Comparison of ENCODE assay signal across 22 cellular contexts in the genomic region with DNA sequence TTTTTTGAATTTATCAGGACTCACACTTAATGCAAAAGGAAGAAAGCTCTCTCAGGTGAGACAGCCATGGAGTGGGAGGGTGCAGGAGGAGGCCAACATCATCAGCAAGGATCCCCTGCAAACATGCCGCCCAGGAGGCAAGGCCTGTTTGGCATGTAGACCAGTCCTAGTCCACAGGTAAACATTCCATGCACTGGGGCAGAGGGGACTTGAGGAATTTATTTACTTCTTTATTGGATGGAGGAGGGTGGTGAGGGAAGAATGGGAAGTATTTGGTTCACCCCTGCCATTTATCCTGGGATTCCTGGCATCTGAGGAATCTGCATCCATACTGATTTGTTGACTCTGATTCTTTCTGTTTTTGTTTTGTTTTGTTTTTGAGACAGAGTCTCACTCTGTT. TPM values are rescaled to one million over a fixed set of nuclear protein-coding genes. Genes with fewer than 3 reads are reported as not detected.
DNase-seq lines count a peak whose midpoint lies in the region; ATAC-seq, FAIRE-seq and TF ChIP-seq lines count a peak whose summit lies in the region.
"Had no signal": no experiment of that assay in that cellular context is flagged by ENCODE, and none has a peak within 500 bp of the region (broad histone marks: within the 10 kb centered on the region; RNA-seq: fewer than 3 reads in every experiment).

No MANE protein-coding gene starts in this region.

- intact Hi-C loops in HepG2 (cut with micrococcal nuclease; ENCODE audit: unreplicated experiment), result no loop called here
- intact Hi-C loops in right lobe of liver (cut with DNase I), result loop anchor here in 1 of 2 donors (5.0 kb wide), 1 partner anchor 183 kb away; no protein-coding TSS in a partner anchor
- intact Hi-C loops in activated T-helper 2 cell treated with anti-CD3 and anti-CD28 coated beads, Interferon-gamma antibody, Interleukin-2, Interleukin-4, amounts not matched to agents 10 μg/mL and 5 μg/mL and 100 μg/mL, durations not matched to agents 14 hours and 24 hours and 36 hours (cut with micrococcal nuclease), result no loop called here

- no peak for FAIRE-seq in HepG2 (lab: Jason Lieb, UNC)
- FAIRE-seq: G401.6 had no signal

- POLR2A ChIA-PET in HepG2 (lab: Yijun Ruan, JAX), result interaction anchor here (0.6 kb wide), 1 partner anchor 22 kb away, joined by 4 read pairs; no protein-coding TSS in a partner anchor

- H3K4me1 Mint-ChIP-seq in endodermal cell, result peaks cover 19% of the 10 kb centered on the region
- H3K4me1 Mint-ChIP-seq in progenitor cell of endocrine pancreas (ENCODE audit: low read depth), result peaks cover 8% of the 10 kb centered on the region
- no peaks in the 10 kb centered on the region for H3K4me1 Mint-ChIP-seq in activated T-helper 2 cell treated with anti-CD3 and anti-CD28 coated beads, Interferon-gamma antibody, Interleukin-2, Interleukin-4, amounts not matched to agents 10 μg/mL and 5 μg/mL and 100 μg/mL, durations not matched to agents 14 hours and 24 hours and 36 hours (ENCODE audit: low read depth)

- H3K36me3 Mint-ChIP-seq in endodermal cell (ENCODE audit: low read depth) (peaks cover 2% of the 10 kb centered on the region), progenitor cell of endocrine pancreas (ENCODE audit: insufficient read depth) (no peaks in the 10 kb centered on the region)
- no peaks in the 10 kb centered on the region for H3K36me3 Mint-ChIP-seq in activated T-helper 2 cell treated with anti-CD3 and anti-CD28 coated beads, Interferon-gamma antibody, Interleukin-2, Interleukin-4, amounts not matched to agents 10 μg/mL and 5 μg/mL and 100 μg/mL, durations not matched to agents 14 hours and 24 hours and 36 hours (ENCODE audit: low read depth)

- in situ Hi-C loops in HepG2 (cut with HindIII; ENCODE audit: extremely low pct_ligation_motif_present, low pct_unique_long_range_greater_than_20kb), result no loop called here

- no peaks in the 10 kb centered on the region for H4K20me1 ChIP-seq in HepG2 (ENCODE audit: insufficient read depth, low read length)

- no peak for TF ChIP-seq EP300 in HepG2 (IDR thresholded peaks at IDR 0.05; ENCODE audit: low read depth in 2 of 2, low read length in 2 of 2)
- no peak for TF ChIP-seq EP300 in HepG2 (CRISPR knock-in tag; IDR thresholded peaks at IDR 0.05; ENCODE audit: borderline replicate concordance)

- no peak for TF ChIP-seq RAD21 in HepG2 (CRISPR knock-in tag; IDR thresholded peaks at IDR 0.05)

- H3K27ac Mint-ChIP-seq in endodermal cell (peak overlapping the region; percentile 74), progenitor cell of endocrine pancreas (peak overlapping the region; percentile 81)
- no peak overlapping the region for H3K27ac Mint-ChIP-seq in activated T-helper 2 cell treated with anti-CD3 and anti-CD28 coated beads, Interferon-gamma antibody, Interleukin-2, Interleukin-4, amounts not matched to agents 10 μg/mL and 5 μg/mL and 100 μg/mL, durations not matched to agents 14 hours and 24 hours and 36 hours

- no peak overlapping the region for H3K27ac ChIP-seq in HepG2 (ENCODE audit: extremely low read length, insufficient read depth, low read length)
- H3K27ac ChIP-seq in right lobe of liver, result no peak overlapping the region
- H3K27ac ChIP-seq in endodermal cell (ENCODE audit: low read depth, low read length), result no peak overlapping the region
- H3K27ac ChIP-seq: 22Rv1 had no signal

- TF ChIP-seq CTCF in HepG2 (CRISPR knock-in tag; IDR thresholded peaks at IDR 0.05), result no peak
- no peak for TF ChIP-seq CTCF in right lobe of liver (IDR thresholded peaks at IDR 0.05)
- TF ChIP-seq CTCF in endodermal cell (conservative IDR thresholded peaks at IDR 0.05), result no peak
- no peak for TF ChIP-seq CTCF in progenitor cell of endocrine pancreas (IDR thresholded peaks at IDR 0.05; ENCODE audit: unreplicated experiment)

- WGBS in HepG2 (ENCODE audit: low lambda C conversion rate), result 0% methylated on average over 1 of the region's 1 CpG
- 67% methylated on average over 1 of the region's 1 CpG for WGBS in right lobe of liver (ENCODE audit: insufficient coverage, low coverage, low lambda C conversion rate, missing lambda C conversion rate)
- WGBS in endodermal cell (ENCODE audit: insufficient coverage in 1 of 2, insufficient read length in 1 of 2), 2 experiments, result 83 to 88% methylated on average over 1 of the region's 1 CpG

- H3K36me3 ChIP-seq in HepG2 (replicated peaks in 1 of 2; ENCODE audit: control insufficient read depth in 1 of 2, insufficient read depth in 2 of 2, low read length in 2 of 2), result no peaks in the 10 kb centered on the region
- H3K36me3 ChIP-seq in right lobe of liver, result no peaks in the 10 kb centered on the region
- no peaks in the 10 kb centered on the region for H3K36me3 ChIP-seq in endodermal cell (ENCODE audit: control insufficient read depth, insufficient read depth, low read length)

- H3K4me2 ChIP-seq in HepG2 (ENCODE audit: low read depth, low read length), result peak overlapping the region; percentile 25; the same call in 1 of the 2 replicates

- no peak overlapping the region for H3K4me3 ChIP-seq in HepG2 (replicated peaks in 1 of 3; ENCODE audit: insufficient read depth in 1 of 3, low read depth in 2 of 3, low read length in 3 of 3)
- no peak overlapping the region for H3K4me3 ChIP-seq in right lobe of liver
- H3K4me3 ChIP-seq in endodermal cell (ENCODE audit: low read length), result no peak overlapping the region

- H3K9me3 ChIP-seq in HepG2 (ENCODE audit: low read length), result no peaks in the 10 kb centered on the region
- H3K9me3 ChIP-seq in right lobe of liver, result no peaks in the 10 kb centered on the region
- H3K9me3 ChIP-seq in endodermal cell (ENCODE audit: control insufficient read depth, low read length), result no peaks in the 10 kb centered on the region

- H3K9me3 Mint-ChIP-seq in endodermal cell (no peaks in the 10 kb centered on the region), progenitor cell of endocrine pancreas (ENCODE audit: low read depth) (no peaks in the 10 kb centered on the region)
- H3K9me3 Mint-ChIP-seq in activated T-helper 2 cell treated with anti-CD3 and anti-CD28 coated beads, Interferon-gamma antibody, Interleukin-2, Interleukin-4, amounts not matched to agents 10 μg/mL and 5 μg/mL and 100 μg/mL, durations not matched to agents 14 hours and 24 hours and 36 hours, result no peaks in the 10 kb centered on the region

- H3K27me3 Mint-ChIP-seq in endodermal cell (ENCODE audit: insufficient read depth) (no peaks in the 10 kb centered on the region), progenitor cell of endocrine pancreas (no peaks in the 10 kb centered on the region)
- H3K27me3 Mint-ChIP-seq in activated T-helper 2 cell treated with anti-CD3 and anti-CD28 coated beads, Interferon-gamma antibody, Interleukin-2, Interleukin-4, amounts not matched to agents 10 μg/mL and 5 μg/mL and 100 μg/mL, durations not matched to agents 14 hours and 24 hours and 36 hours (ENCODE audit: low read depth), result no peaks in the 10 kb centered on the region

- no peak overlapping the region for H3K9ac ChIP-seq in HepG2 (ENCODE audit: insufficient read depth, low read depth, low read length)
- no peak overlapping the region for H3K9ac ChIP-seq in endodermal cell (ENCODE audit: extremely low read depth, low read length, poor library complexity, severe bottlenecking)

- H3K4me3 Mint-ChIP-seq in endodermal cell, result no peak overlapping the region
- no peak overlapping the region for H3K4me3 Mint-ChIP-seq in progenitor cell of endocrine pancreas (ENCODE audit: low read depth)
- H3K4me3 Mint-ChIP-seq in activated T-helper 2 cell treated with anti-CD3 and anti-CD28 coated beads, Interferon-gamma antibody, Interleukin-2, Interleukin-4, amounts not matched to agents 10 μg/mL and 5 μg/mL and 100 μg/mL, durations not matched to agents 14 hours and 24 hours and 36 hours (ENCODE audit: low read depth), result no peak overlapping the region

- H3K4me1 ChIP-seq in HepG2 (ENCODE audit: insufficient read depth, low read length) (peaks cover 28% of the 10 kb centered on the region), right lobe of liver (no peaks in the 10 kb centered on the region), endodermal cell (ENCODE audit: control insufficient read depth, insufficient read depth, low read length) (peaks cover 6% of the 10 kb centered on the region)

- 0 out of 5 replicates have a peak, but pooled peaks cover 0 to 3% of the 10 kb centered on the region in 2 experiments for H3K27me3 ChIP-seq in HepG2 (ENCODE audit: control insufficient read depth in 1 of 2, insufficient read depth in 2 of 2, low read length in 2 of 2)
- no peaks in the 10 kb centered on the region for H3K27me3 ChIP-seq in right lobe of liver
- H3K27me3 ChIP-seq in endodermal cell (ENCODE audit: control insufficient read depth, insufficient read depth, low read length, poor library complexity, severe bottlenecking), result no peaks in the 10 kb centered on the region

- DNase-seq in HepG2 (ENCODE audit: low spot score), result peak; percentile 38
- no peak for DNase-seq in right lobe of liver
- DNase-seq in endodermal cell, result peak; percentile 80
- DNase-seq in progenitor cell of endocrine pancreas (ENCODE audit: low spot score, unreplicated experiment), result no peak
- DNase-seq in activated T-helper 2 cell treated with anti-CD3 and anti-CD28 coated beads, Interferon-gamma antibody, Interleukin-2, Interleukin-4, amounts not matched to agents 10 μg/mL and 5 μg/mL and 100 μg/mL, durations not matched to agents 14 hours and 24 hours and 36 hours (ENCODE audit: low spot score), result no peak
- no peak for DNase-seq in cerebellar nuclear complex (lab: John Stamatoyannopoulos, UW)
- DNase-seq in Ammon's horn (ENCODE audit: low spot score), result no peak
- DNase-seq: AML-193, COR-L47, HCEC 1CT, MM.1S, NCI-H1105, NCI-H1694, NCI-H510A, NCI-H774, RPMI8226, SIG-M5 had no signal

- no peak overlapping the region for H2AFZ ChIP-seq in HepG2 (ENCODE audit: low read length)

- ATAC-seq in HepG2 (peak; percentile 61), right lobe of liver (no peak), HG03354 (IDR thresholded peaks at IDR 0.05; ENCODE audit: poor library complexity, severe bottlenecking, unreplicated experiment) (no peak)
- ATAC-seq: SK-N-SH treated with all-trans-retinoic acid at 6 μM for 48 hours had no signal

- TF ChIP-seq POLR2A in HepG2 (IDR thresholded peaks at IDR 0.05; ENCODE audit: insufficient read depth in 1 of 2, low read depth in 2 of 2, low read length in 2 of 2), result no peak
- no peak for TF ChIP-seq POLR2A in right lobe of liver (IDR thresholded peaks at IDR 0.05)

- CTCF ChIA-PET in HepG2 (lab: Yijun Ruan, JAX; ENCODE audit: low intra/inter-chr PET ratio, low total read pairs), result no interaction called here

- no TSS peak for BruUV-seq in HepG2 (replicated peaks; lab: Mats Ljungman, UMichigan)

- no peaks in the 10 kb centered on the region for H3K79me2 ChIP-seq in HepG2 (ENCODE audit: insufficient read depth, low read length)

RNA-seq across cellular contexts. Expression of a gene that starts 1.5 kb away (rescaled TPM):
- total RNA-seq in HepG2 (2016; rRNA removed; fragmentation: Illumina TruSeq; extraction: Trizol) (2.3 and 4.0 TPM in 2 replicates), right lobe of liver (1 to 10 TPM in 2 of 6 experiments, under 1 TPM in 4; 0.42 to 1.1 (median 0.51) TPM), endodermal cell (1 to 10 TPM; 1.6 to 3.7 TPM), progenitor cell of endocrine pancreas (2.4 and 3.5 TPM in 2 replicates)
- 1.3 and 1.6 TPM in 2 replicates for total RNA-seq in HepG2 (2016; cell fraction: cytosol; rRNA removed; fragmentation: Illumina TruSeq; extraction: Trizol; ENCODE audit: low read depth)
- total RNA-seq in HepG2 (2016; cell fraction: insoluble cytoplasmic fraction; rRNA removed; fragmentation: Illumina TruSeq; extraction: Trizol), result 2.3 and 4.1 TPM in 2 replicates
- 3.6 and 3.8 TPM in 2 replicates for total RNA-seq in HepG2 (2016; cell fraction: membrane; rRNA removed; fragmentation: Illumina TruSeq; extraction: Trizol)
- total RNA-seq in HepG2 (2016; cell fraction: nucleus; rRNA removed; fragmentation: Illumina TruSeq; extraction: Trizol), result 0.72 and 0.87 TPM in 2 replicates
- polyA plus RNA-seq in HepG2 (2011; rRNA removed), result 1.4 and 1.8 TPM in 2 replicates
- polyA plus RNA-seq in HepG2 (2011; cell fraction: cytosol; rRNA removed), result 1.3 and 2.6 TPM in 2 replicates
- polyA plus RNA-seq in HepG2 (2011; cell fraction: nucleus; rRNA removed), result 0.59 and 1.3 TPM in 2 replicates
- 4.4 and 15.0 TPM in 2 replicates for polyA plus RNA-seq in HepG2 (2012)
- polyA plus RNA-seq in HepG2 (2016; cell fraction: cytosol; fragmentation: Illumina TruSeq; extraction: Trizol; ENCODE audit: low read depth), result 3.5 and 3.9 TPM in 2 replicates
- polyA plus RNA-seq in HepG2 (2016; cell fraction: insoluble cytoplasmic fraction; fragmentation: Illumina TruSeq; extraction: Trizol; ENCODE audit: low read depth), result 6.0 and 6.8 TPM in 2 replicates
- 4.5 and 5.2 TPM in 2 replicates for polyA plus RNA-seq in HepG2 (2016; cell fraction: membrane; fragmentation: Illumina TruSeq; extraction: Trizol; ENCODE audit: low read depth)
- 1.8 and 2.2 TPM in 2 replicates for polyA plus RNA-seq in HepG2 (2016; cell fraction: nucleus; fragmentation: Illumina TruSeq; extraction: Trizol; ENCODE audit: insufficient read depth, low read depth)
- polyA minus RNA-seq in HepG2 (2011; rRNA and poly(A)+ RNA removed; ENCODE audit: low replicate concordance), result 1.2 TPM in 1 of 2 replicates, not detected in the other
- 2.5 and 2.8 TPM in 2 replicates for polyA minus RNA-seq in HepG2 (2011; cell fraction: cytosol; rRNA and poly(A)+ RNA removed)
- 0.64 and 0.87 TPM in 2 replicates for polyA minus RNA-seq in HepG2 (2011; cell fraction: nucleus; rRNA and poly(A)+ RNA removed)
- polyA plus RNA-seq in endodermal cell (2013, experiment 1 of 2), result 5.2 TPM
- polyA plus RNA-seq in endodermal cell (2013, experiment 2 of 2), result 5.2 TPM
- total RNA-seq in activated T-helper 2 cell treated with anti-CD3 and anti-CD28 coated beads, Interferon-gamma antibody, Interleukin-2, Interleukin-4, amounts not matched to agents 10 μg/mL and 5 μg/mL and 100 μg/mL, durations not matched to agents 14 hours and 24 hours and 36 hours, result 1.5 and 1.6 TPM in 2 replicates

RNA-seq across cellular contexts. Expression of a gene that starts 38.6 kb away (rescaled TPM):
- total RNA-seq in HepG2 (2016; rRNA removed; fragmentation: Illumina TruSeq; extraction: Trizol) (14.0 and 25.1 TPM in 2 replicates), right lobe of liver (10 to 100 TPM; 13.5 to 33.7 (median 23.2) TPM), endodermal cell (10 to 100 TPM; 61.5 to 71.9 TPM), progenitor cell of endocrine pancreas (55.8 and 58.0 TPM in 2 replicates)
- 7.7 and 8.8 TPM in 2 replicates for total RNA-seq in HepG2 (2016; cell fraction: cytosol; rRNA removed; fragmentation: Illumina TruSeq; extraction: Trizol; ENCODE audit: low read depth)
- total RNA-seq in HepG2 (2016; cell fraction: insoluble cytoplasmic fraction; rRNA removed; fragmentation: Illumina TruSeq; extraction: Trizol), result 10.1 and 21.7 TPM in 2 replicates
- total RNA-seq in HepG2 (2016; cell fraction: membrane; rRNA removed; fragmentation: Illumina TruSeq; extraction: Trizol), result 9.3 and 12.9 TPM in 2 replicates
- total RNA-seq in HepG2 (2016; cell fraction: nucleus; rRNA removed; fragmentation: Illumina TruSeq; extraction: Trizol), result 49.3 and 56.0 TPM in 2 replicates
- 4.8 and 5.0 TPM in 2 replicates for polyA plus RNA-seq in HepG2 (2011; rRNA removed)
- 2.8 and 3.3 TPM in 2 replicates for polyA plus RNA-seq in HepG2 (2011; cell fraction: cytosol; rRNA removed)
- 18.8 and 20.8 TPM in 2 replicates for polyA plus RNA-seq in HepG2 (2011; cell fraction: nucleus; rRNA removed)
- polyA plus RNA-seq in HepG2 (2012), result 21.6 and 23.5 TPM in 2 replicates
- polyA plus RNA-seq in HepG2 (2016; cell fraction: cytosol; fragmentation: Illumina TruSeq; extraction: Trizol; ENCODE audit: low read depth), result 0.96 and 1.2 TPM in 2 replicates
- polyA plus RNA-seq in HepG2 (2016; cell fraction: insoluble cytoplasmic fraction; fragmentation: Illumina TruSeq; extraction: Trizol; ENCODE audit: low read depth), result 8.1 and 13.9 TPM in 2 replicates
- 2.4 and 4.4 TPM in 2 replicates for polyA plus RNA-seq in HepG2 (2016; cell fraction: membrane; fragmentation: Illumina TruSeq; extraction: Trizol; ENCODE audit: low read depth)
- 82.7 and 94.7 TPM in 2 replicates for polyA plus RNA-seq in HepG2 (2016; cell fraction: nucleus; fragmentation: Illumina TruSeq; extraction: Trizol; ENCODE audit: insufficient read depth, low read depth)
- polyA minus RNA-seq in HepG2 (2011; rRNA and poly(A)+ RNA removed; ENCODE audit: low replicate concordance), result 26.2 and 39.1 TPM in 2 replicates
- 16.2 and 25.1 TPM in 2 replicates for polyA minus RNA-seq in HepG2 (2011; cell fraction: cytosol; rRNA and poly(A)+ RNA removed)
- polyA minus RNA-seq in HepG2 (2011; cell fraction: nucleus; rRNA and poly(A)+ RNA removed), result 33.1 and 35.3 TPM in 2 replicates
- polyA plus RNA-seq in endodermal cell (2013, experiment 1 of 2), result 55.4 TPM
- polyA plus RNA-seq in endodermal cell (2013, experiment 2 of 2), result 52.7 TPM
- total RNA-seq in activated T-helper 2 cell treated with anti-CD3 and anti-CD28 coated beads, Interferon-gamma antibody, Interleukin-2, Interleukin-4, amounts not matched to agents 10 μg/mL and 5 μg/mL and 100 μg/mL, durations not matched to agents 14 hours and 24 hours and 36 hours, result 75.0 and 75.9 TPM in 2 replicates

RNA-seq across cellular contexts. Expression of a gene that starts 50.4 kb away (rescaled TPM):
- total RNA-seq in HepG2 (2016; rRNA removed; fragmentation: Illumina TruSeq; extraction: Trizol) (9.2 and 10.6 TPM in 2 replicates), right lobe of liver (10 to 100 TPM in 1 of 6 experiments, 1 to 10 TPM in 5; 4.0 to 13.1 (median 6.0) TPM), endodermal cell (10 to 100 TPM; 58.4 to 60.6 TPM), progenitor cell of endocrine pancreas (101 and 105 TPM in 2 replicates)
- total RNA-seq in HepG2 (2016; cell fraction: cytosol; rRNA removed; fragmentation: Illumina TruSeq; extraction: Trizol; ENCODE audit: low read depth), result 2.3 and 2.6 TPM in 2 replicates
- total RNA-seq in HepG2 (2016; cell fraction: insoluble cytoplasmic fraction; rRNA removed; fragmentation: Illumina TruSeq; extraction: Trizol), result 9.3 and 10.5 TPM in 2 replicates
- 7.4 and 8.7 TPM in 2 replicates for total RNA-seq in HepG2 (2016; cell fraction: membrane; rRNA removed; fragmentation: Illumina TruSeq; extraction: Trizol)
- total RNA-seq in HepG2 (2016; cell fraction: nucleus; rRNA removed; fragmentation: Illumina TruSeq; extraction: Trizol), result 4.4 and 5.9 TPM in 2 replicates
- polyA plus RNA-seq in HepG2 (2011; rRNA removed), result 23.0 and 24.6 TPM in 2 replicates
- 15.7 and 22.9 TPM in 2 replicates for polyA plus RNA-seq in HepG2 (2011; cell fraction: cytosol; rRNA removed)
- polyA plus RNA-seq in HepG2 (2011; cell fraction: nucleus; rRNA removed), result 22.7 and 27.5 TPM in 2 replicates
- 2.8 and 7.8 TPM in 2 replicates for polyA plus RNA-seq in HepG2 (2012)
- polyA plus RNA-seq in HepG2 (2016; cell fraction: cytosol; fragmentation: Illumina TruSeq; extraction: Trizol; ENCODE audit: low read depth), result 2.9 and 3.0 TPM in 2 replicates
- 10.8 and 11.3 TPM in 2 replicates for polyA plus RNA-seq in HepG2 (2016; cell fraction: insoluble cytoplasmic fraction; fragmentation: Illumina TruSeq; extraction: Trizol; ENCODE audit: low read depth)
- 6.2 and 6.7 TPM in 2 replicates for polyA plus RNA-seq in HepG2 (2016; cell fraction: membrane; fragmentation: Illumina TruSeq; extraction: Trizol; ENCODE audit: low read depth)
- polyA plus RNA-seq in HepG2 (2016; cell fraction: nucleus; fragmentation: Illumina TruSeq; extraction: Trizol; ENCODE audit: insufficient read depth, low read depth), result 17.7 and 20.4 TPM in 2 replicates
- polyA minus RNA-seq in HepG2 (2011; rRNA and poly(A)+ RNA removed; ENCODE audit: low replicate concordance), result 2.2 and 24.8 TPM in 2 replicates
- 12.1 and 12.4 TPM in 2 replicates for polyA minus RNA-seq in HepG2 (2011; cell fraction: cytosol; rRNA and poly(A)+ RNA removed)
- polyA minus RNA-seq in HepG2 (2011; cell fraction: nucleus; rRNA and poly(A)+ RNA removed), result 8.8 and 10.0 TPM in 2 replicates
- 26.4 TPM for polyA plus RNA-seq in endodermal cell (2013, experiment 1 of 2)
- polyA plus RNA-seq in endodermal cell (2013, experiment 2 of 2), result 23.9 TPM
- total RNA-seq in activated T-helper 2 cell treated with anti-CD3 and anti-CD28 coated beads, Interferon-gamma antibody, Interleukin-2, Interleukin-4, amounts not matched to agents 10 μg/mL and 5 μg/mL and 100 μg/mL, durations not matched to agents 14 hours and 24 hours and 36 hours, result not detected in 2 replicates
- total RNA-seq: OCI-LY7 had no signal

Comparison
In these comparisons a context has a peak if more than half of its experiments do, and no peak if none do; other contexts are left out.
1. DNase-seq: peak in HepG2 (single experiment) and endodermal cell (single experiment); none in right lobe of liver (0 of 3), progenitor cell of endocrine pancreas (single experiment), activated T-helper 2 cell treated with anti-CD3 and anti-CD28 coated beads, Interferon-gamma antibody, Interleukin-2, Interleukin-4, amounts not matched to agents 10 μg/mL and 5 μg/mL and 100 μg/mL, durations not matched to agents 14 hours and 24 hours and 36 hours (single experiment), cerebellar nuclear complex (0 of 2) and Ammon's horn (single experiment).